In the genomic region with DNA sequence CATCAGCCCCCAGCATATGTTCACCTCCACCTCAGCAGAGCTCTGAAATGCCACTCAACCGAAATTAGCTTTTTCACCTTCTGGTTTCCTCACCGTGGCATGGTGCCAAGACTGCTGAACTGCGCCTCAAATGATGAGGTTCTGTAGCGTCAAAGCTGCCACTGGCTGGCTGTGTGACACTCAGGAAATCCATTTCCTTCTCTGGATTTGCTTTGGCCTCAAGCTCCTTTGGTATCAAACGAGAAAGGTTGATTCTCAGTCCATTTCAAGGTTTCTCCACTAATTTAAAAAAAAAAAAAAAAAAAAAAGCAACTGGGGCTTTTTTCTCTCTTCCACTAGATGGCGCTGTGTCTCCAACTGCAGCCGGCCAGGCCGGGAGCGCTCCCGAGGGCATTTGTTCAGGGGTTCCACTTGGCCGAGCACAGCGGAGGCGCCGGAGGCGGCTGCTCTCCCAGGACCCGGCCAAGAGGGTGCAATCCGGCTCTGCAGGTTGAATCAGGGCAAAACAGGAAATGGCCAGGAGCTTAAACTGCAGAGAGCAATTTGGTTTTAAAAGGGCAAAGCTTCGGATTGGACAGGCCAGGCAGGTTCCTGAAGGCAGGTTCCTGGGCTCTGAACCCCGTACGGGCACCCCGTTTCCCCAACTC, we compare ENCODE assay signal across 8 cellular contexts. TPM values are rescaled to one million over a fixed set of nuclear protein-coding genes. Genes with fewer than 3 reads are reported as not detected.
DNase-seq lines count a peak whose midpoint lies in the region; ATAC-seq, FAIRE-seq and TF ChIP-seq lines count a peak whose summit lies in the region.

No MANE protein-coding gene starts in this region.

- no peak for TF ChIP-seq POLR2A in upper lobe of left lung (IDR thresholded peaks at IDR 0.05)

- no peaks in the 10 kb centered on the region for H3K4me1 ChIP-seq in MM.1S (ENCODE audit: low read length)
- peaks cover 33% of the 10 kb centered on the region for H3K4me1 ChIP-seq in RWPE2 (ENCODE audit: insufficient read depth, poor library complexity, severe bottlenecking)
- peaks cover 11% of the 10 kb centered on the region for H3K4me1 ChIP-seq in foreskin keratinocyte
- H3K4me1 ChIP-seq in pancreas, result peaks cover 0 to 7% (median 0%) of the 10 kb centered on the region in 3 donors
- peaks cover 4 to 13% (median 8%) of the 10 kb centered on the region in 4 donors for H3K4me1 ChIP-seq in upper lobe of left lung

- no peak overlapping the region for H3K4me3 ChIP-seq in MM.1S (ENCODE audit: low read length)
- no peak overlapping the region for H3K4me3 ChIP-seq in RWPE2 (ENCODE audit: severe bottlenecking)
- no peak overlapping the region for H3K4me3 ChIP-seq in pancreas
- H3K4me3 ChIP-seq in upper lobe of left lung, result no peak overlapping the region

- peak; percentile 78 for DNase-seq in Daoy (ENCODE audit: low read depth)
- peak; percentile 55 for DNase-seq in MM.1S
- peak; percentile 78 for DNase-seq in RWPE2 (ENCODE audit: low spot score)
- DNase-seq in activated gamma-delta T cell (lab: John Stamatoyannopoulos, UW), result peak; percentile 34
- DNase-seq in foreskin keratinocyte, result peak in 1 of 2 donors; percentile 39
- DNase-seq in pancreas, result peak; percentile 45 to 87 (median 70)
- DNase-seq in upper lobe of left lung, result peak; percentile 68 to 90

- TF ChIP-seq CTCF in MM.1S (IDR thresholded peaks at IDR 0.05; ENCODE audit: low read length) (peak; percentile 67), RWPE2 (IDR thresholded peaks at IDR 0.05; ENCODE audit: poor library complexity, severe bottlenecking) (peak; percentile 97), foreskin keratinocyte (conservative IDR thresholded peaks at IDR 0.05) (peak; percentile 80), pancreas (IDR thresholded peaks at IDR 0.05) (peak; percentile 48 to 78 (median 69)), upper lobe of left lung (IDR thresholded peaks at IDR 0.05) (peak in 5 of 6 experiments; percentile 3 to 79 (median 37))

- H3K4me2 ChIP-seq in MM.1S (ENCODE audit: low read depth, low read length), result peak overlapping the region; percentile 50; the same call in 1 of the 2 replicates

- intact Hi-C loops in pancreas (cut with DNase I), result loop anchor here in 2 of 3 donors (5.0 kb wide), 1 partner anchor 279 kb away; no protein-coding TSS in a partner anchor

- no peaks in the 10 kb centered on the region for H3K9me2 ChIP-seq in MM.1S (replicated peaks; ENCODE audit: insufficient read depth, low read length)

- H4K20me1 ChIP-seq in MM.1S (ENCODE audit: insufficient read depth, low read length), result no peaks in the 10 kb centered on the region

- H3K27me3 ChIP-seq in MM.1S (replicated peaks; ENCODE audit: insufficient read depth, low read length) (peaks cover 96% of the 10 kb centered on the region), RWPE2 (ENCODE audit: insufficient read depth, poor library complexity, severe bottlenecking) (no peaks in the 10 kb centered on the region), foreskin keratinocyte (peaks cover 3% of the 10 kb centered on the region), pancreas (no peaks in the 10 kb centered on the region), upper lobe of left lung (no peaks in the 10 kb centered on the region)

- H3K79me2 ChIP-seq in MM.1S (ENCODE audit: low read length), result no peaks in the 10 kb centered on the region

- TF ChIP-seq EP300 in upper lobe of left lung (IDR thresholded peaks at IDR 0.05), result no peak

- WGBS in pancreas, 2 donors, result 3% methylated on average over 21 of the region's 21 CpGs
- 4 to 7% methylated on average over 18 to 21 of the region's 21 CpGs for WGBS in upper lobe of left lung, 2 donors

- H3K9ac ChIP-seq in MM.1S (ENCODE audit: low read length), result no peak overlapping the region

- H3F3A ChIP-seq in MM.1S (ENCODE audit: insufficient read depth, low read length), result no peaks in the 10 kb centered on the region

- H2AFZ ChIP-seq in MM.1S (ENCODE audit: low read length), result no peak overlapping the region

- FAIRE-seq in pancreas (lab: Jason Lieb, UNC), result no peak

- peak; percentile 65 for ATAC-seq in RWPE2 (ENCODE audit: low read depth)
- peak; percentile 42 for ATAC-seq in foreskin keratinocyte
- ATAC-seq in pancreas, result peak; percentile 89 to 96 (median 94)
- peak; percentile 62 to 79 for ATAC-seq in upper lobe of left lung (ENCODE audit: low FRiP score in 2 of 2)
- no peak for ATAC-seq in GM19452 (IDR thresholded peaks at IDR 0.05; ENCODE audit: unreplicated experiment)

- H3K36me3 ChIP-seq in MM.1S (replicated peaks; ENCODE audit: insufficient read depth, low read length), result no peaks in the 10 kb centered on the region
- no peaks in the 10 kb centered on the region for H3K36me3 ChIP-seq in RWPE2 (ENCODE audit: low read depth)
- no peaks in the 10 kb centered on the region for H3K36me3 ChIP-seq in pancreas
- no peaks in the 10 kb centered on the region for H3K36me3 ChIP-seq in upper lobe of left lung

- H3K9me3 ChIP-seq in MM.1S (replicated peaks; ENCODE audit: insufficient read depth, low read length) (no peaks in the 10 kb centered on the region), RWPE2 (ENCODE audit: severe bottlenecking) (no peaks in the 10 kb centered on the region), pancreas (no peaks in the 10 kb centered on the region), upper lobe of left lung (no peaks in the 10 kb centered on the region)

- H3K27ac ChIP-seq in MM.1S (ENCODE audit: low read length), result no peak overlapping the region
- peak overlapping the region; percentile 97 for H3K27ac ChIP-seq in RWPE2 (ENCODE audit: poor library complexity, severe bottlenecking)
- peak overlapping the region; percentile 32 for H3K27ac ChIP-seq in foreskin keratinocyte
- no peak overlapping the region for H3K27ac ChIP-seq in pancreas
- no peak overlapping the region for H3K27ac ChIP-seq in upper lobe of left lung

RNA-seq across cellular contexts. Expression of gene PLA2G2C, which starts 26.5 kb away (rescaled TPM):
- total RNA-seq in Daoy (2014; rRNA removed; shearing (Covaris generic)), result not detected in 2 replicates
- total RNA-seq in foreskin keratinocyte (not detected in 2 replicates), pancreas (not detected), upper lobe of left lung (under 1 TPM in 1 of 6 donors, not detected in 5; 0.30 TPM)
- polyA plus RNA-seq in foreskin keratinocyte (not detected in 2 replicates), pancreas (not detected)

RNA-seq across cellular contexts. Expression of gene UBXN10, which starts 26.9 kb away (rescaled TPM):
- total RNA-seq in Daoy (2014; rRNA removed; shearing (Covaris generic)), result 0.11 and 0.48 TPM in 2 replicates
- total RNA-seq in foreskin keratinocyte (0.07 and 0.10 TPM in 2 replicates), pancreas (1 to 10 TPM in 2 of 6 donors, under 1 TPM in 4; 0.54 to 1.6 (median 0.75) TPM), upper lobe of left lung (10 to 100 TPM in 1 of 6 donors, 1 to 10 TPM in 4, under 1 TPM in 1; 0.86 to 29.8 (median 6.5) TPM)
- polyA plus RNA-seq in foreskin keratinocyte (0.03 and 0.06 TPM in 2 replicates), pancreas (1 to 10 TPM in 1 of 2 donors, under 1 TPM in 1; 0.61 to 2.4 TPM)

Comparison
In these comparisons a context has a peak if more than half of its experiments do, and no peak if none do; other contexts are left out.
1. H3K27ac ChIP-seq: peak in RWPE2 (single experiment) and foreskin keratinocyte (single experiment); none in MM.1S (single experiment), pancreas (0 of 4) and upper lobe of left lung (0 of 4).
2. CTCF ChIP-seq: peak in every context shown above with its lines; median percentile 97 in RWPE2; 80 in foreskin keratinocyte; 69 in pancreas; 67 in MM.1S; 37 in upper lobe of left lung.